10 cellular contexts compared by ENCODE assay signal in the genomic region with DNA sequence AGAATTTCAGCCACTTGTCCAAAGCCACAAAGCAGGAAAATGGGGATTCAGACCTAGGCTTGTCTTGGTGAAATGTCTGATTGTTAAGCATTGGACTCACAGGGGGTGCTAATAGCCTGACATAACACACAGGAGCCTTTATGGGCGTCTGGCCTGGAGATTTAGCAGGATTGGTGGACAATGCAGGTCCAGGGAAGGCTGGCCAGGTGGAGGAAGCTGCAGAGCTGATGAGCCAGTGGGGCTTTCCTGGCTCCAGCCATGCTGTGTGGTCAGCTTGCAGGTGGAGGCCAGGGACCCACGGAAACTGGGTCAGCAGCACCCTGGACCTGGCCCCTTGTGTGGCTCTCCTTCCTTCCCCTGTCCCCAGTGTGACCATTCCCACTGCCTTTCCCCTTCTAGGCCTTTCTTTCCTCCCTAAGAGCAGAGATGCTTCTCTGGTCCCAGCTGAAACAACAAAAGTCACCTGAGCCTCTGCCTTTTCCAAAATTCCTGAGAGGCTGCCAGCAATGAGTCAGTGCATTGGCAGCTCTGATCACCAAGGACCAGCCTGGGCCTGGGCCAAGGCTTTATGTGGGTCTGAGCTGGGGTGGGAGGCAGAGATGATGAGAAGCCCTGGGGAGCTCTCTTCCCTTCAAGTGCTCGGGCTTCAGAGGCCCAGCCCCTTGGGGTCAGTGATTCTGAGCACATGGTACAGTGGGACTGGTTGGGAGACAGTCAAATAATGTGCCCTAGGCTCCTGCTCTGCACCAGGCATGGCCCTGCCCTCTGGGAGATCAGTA.
DNase-seq lines count a peak whose midpoint lies in the region; ATAC-seq lines count a peak whose summit lies in the region.
"Had no signal": no experiment of that assay in that cellular context is flagged by ENCODE, and none has a peak within 500 bp of the region (broad histone marks: within the 10 kb centered on the region; RNA-seq: fewer than 3 reads in every experiment).

No MANE protein-coding gene starts in this region.

- no peak overlapping the region for H3K18ac ChIP-seq in mesendoderm (ENCODE audit: low read length)

- H2AK5ac ChIP-seq in mesendoderm (ENCODE audit: low read length), result no peak overlapping the region

- H3K56ac ChIP-seq in mesendoderm (ENCODE audit: low read length), result no peak overlapping the region

- no peak overlapping the region for H2BK120ac ChIP-seq in mesendoderm (ENCODE audit: low read depth, low read length)

- H3K27me3 Mint-ChIP-seq in activated naive CD8-positive, alpha-beta T cell treated with anti-CD3 and anti-CD28 coated beads, Interleukin-2, amount 50 U/mL, for 24 hours, result peaks cover 2% of the 10 kb centered on the region

- H2AFZ ChIP-seq in ACC112 (ENCODE audit: low read length, unreplicated experiment), result no peak overlapping the region

- H3K79me1 ChIP-seq in mesendoderm (ENCODE audit: low read length), result no peaks in the 10 kb centered on the region

- no peak overlapping the region for H2BK15ac ChIP-seq in mesendoderm (replicated peaks; ENCODE audit: low read depth)

- no peak overlapping the region for H3K9ac ChIP-seq in mesendoderm (ENCODE audit: low read length)

- H3K27me3 ChIP-seq in ACC112 (ENCODE audit: insufficient read depth, low read length) (no peaks in the 10 kb centered on the region), mesendoderm (ENCODE audit: insufficient read depth, low read length, poor library complexity) (no peaks in the 10 kb centered on the region)

- no peak overlapping the region for H4K8ac ChIP-seq in mesendoderm (ENCODE audit: low read depth, low read length)

- WGBS in mesendoderm (ENCODE audit: extremely low coverage, insufficient coverage, low lambda C conversion rate), result no CpG with 5 or more reads among the region's 3 CpGs

- no peaks in the 10 kb centered on the region for H3K36me3 Mint-ChIP-seq in activated naive CD8-positive, alpha-beta T cell treated with anti-CD3 and anti-CD28 coated beads, Interleukin-2, amount 50 U/mL, for 24 hours (ENCODE audit: low read depth)

- H3K4ac ChIP-seq in mesendoderm (ENCODE audit: low read depth, low read length), result peak overlapping the region; percentile 63

- no peak overlapping the region for H3K23ac ChIP-seq in mesendoderm (ENCODE audit: low read length)

- H3K4me1 ChIP-seq in ACC112 (ENCODE audit: control insufficient read depth, insufficient read depth, low read length, unreplicated experiment), result peaks cover 40% of the 10 kb centered on the region
- peaks cover 2% of the 10 kb centered on the region for H3K4me1 ChIP-seq in mesendoderm (ENCODE audit: control insufficient read depth, low read depth, low read length)

- H3K36me3 ChIP-seq in ACC112 (ENCODE audit: insufficient read depth, low read length) (peaks cover 4% of the 10 kb centered on the region; the same call in 1 of the 2 replicates), mesendoderm (ENCODE audit: control insufficient read depth, insufficient read depth, low read length) (no peaks in the 10 kb centered on the region)

- H3K27ac Mint-ChIP-seq in activated naive CD8-positive, alpha-beta T cell treated with anti-CD3 and anti-CD28 coated beads, Interleukin-2, amount 50 U/mL, for 24 hours, result no peak overlapping the region

- no peaks in the 10 kb centered on the region for H3K79me2 ChIP-seq in ACC112 (ENCODE audit: control insufficient read depth, insufficient read depth, low read length, unreplicated experiment)
- no peaks in the 10 kb centered on the region for H3K79me2 ChIP-seq in mesendoderm (ENCODE audit: control insufficient read depth, insufficient read depth, low read length)

- H4K5ac ChIP-seq in mesendoderm (ENCODE audit: low read length), result no peak overlapping the region

- no peak for ATAC-seq in activated naive CD8-positive, alpha-beta T cell treated with anti-CD3 and anti-CD28 coated beads, Interleukin-2, amount 50 U/mL, for 24 hours
- ATAC-seq in GM21526 (IDR thresholded peaks at IDR 0.05; ENCODE audit: low FRiP score, unreplicated experiment), result no peak
- ATAC-seq in HG03571 (IDR thresholded peaks at IDR 0.05; ENCODE audit: unreplicated experiment), result no peak

- peaks cover 22% of the 10 kb centered on the region for H3K4me1 Mint-ChIP-seq in activated naive CD8-positive, alpha-beta T cell treated with anti-CD3 and anti-CD28 coated beads, Interleukin-2, amount 50 U/mL, for 24 hours

- no peak overlapping the region for H3K4me3 Mint-ChIP-seq in activated naive CD8-positive, alpha-beta T cell treated with anti-CD3 and anti-CD28 coated beads, Interleukin-2, amount 50 U/mL, for 24 hours

- no peak overlapping the region for H3K4me2 ChIP-seq in mesendoderm (ENCODE audit: low read length)

- H2BK5ac ChIP-seq in mesendoderm (ENCODE audit: low read length), result no peak overlapping the region

- peak; percentile 16 for DNase-seq in NCI-H1105 (lab: John Stamatoyannopoulos, UW)
- DNase-seq in cerebellum (ENCODE audit: low spot score), result peak; percentile 65
- DNase-seq in mesendoderm, result peak; percentile 90
- DNase-seq in activated naive CD8-positive, alpha-beta T cell treated with anti-CD3 and anti-CD28 coated beads, Interleukin-2, amount 50 U/mL, for 24 hours, result no peak
- no peak for DNase-seq in NCI-H526 treated with DMSO at 0.1 percent for 48 hours (lab: John Stamatoyannopoulos, UW)
- DNase-seq: activated CD8-positive, alpha-beta memory T cell treated with anti-CD3 and anti-CD28 coated beads, Interleukin-2, amount 50 U/mL, for 4 hours; DMS153 had no signal

- H3K27ac ChIP-seq in ACC112 (ENCODE audit: low read depth, low read length) (peak overlapping the region; percentile 80), mesendoderm (ENCODE audit: low read depth, low read length) (no peak overlapping the region)

- no peak overlapping the region for H3K4me3 ChIP-seq in ACC112 (ENCODE audit: low read depth, low read length)
- no peak overlapping the region for H3K4me3 ChIP-seq in mesendoderm (ENCODE audit: low read length)

- no peaks in the 10 kb centered on the region for H3K9me3 Mint-ChIP-seq in activated naive CD8-positive, alpha-beta T cell treated with anti-CD3 and anti-CD28 coated beads, Interleukin-2, amount 50 U/mL, for 24 hours

Comparison
In these comparisons a context has a peak if more than half of its experiments do, and no peak if none do; other contexts are left out.
1. DNase-seq: peak in NCI-H1105 (single experiment), cerebellum (single experiment) and mesendoderm (single experiment); none in activated naive CD8-positive, alpha-beta T cell treated with anti-CD3 and anti-CD28 coated beads, Interleukin-2, amount 50 U/mL, for 24 hours (single experiment) and NCI-H526 treated with DMSO at 0.1 percent for 48 hours (single experiment).